ENCODE assay signal across 7 cellular contexts in genomic region chr11:114399490-114399889, GRCh38. TPM values are rescaled to one million over a fixed set of nuclear protein-coding genes. Genes with fewer than 3 reads are reported as not detected.
DNase-seq lines count a peak whose midpoint lies in the region; ATAC-seq lines count a peak whose summit lies in the region.

No MANE protein-coding gene starts in this region.

- peaks cover 3% of the 10 kb centered on the region for H3K27me3 Mint-ChIP-seq in activated T-helper 1 cell treated with anti-CD3 and anti-CD28 coated beads, Interleukin-12 subunit alpha, Interleukin-12 subunit beta, Interleukin-2, Interleukin-4 antibody, amounts not matched to agents 30 ng/mL and 10 ng/mL and 1 ng/mL, durations not matched to agents 14 hours and 24 hours and 36 hours (ENCODE audit: insufficient read depth)
- H3K27me3 Mint-ChIP-seq in stimulated activated memory B cell treated with anti-CD40 and anti-IgM and Interleukin-4, amounts not matched to agents 10 μg/mL and 1 μg/mL and 100 μg/mL, for 72 hours = no peaks in the 10 kb centered on the region

- no peaks in the 10 kb centered on the region for H3K9me3 Mint-ChIP-seq in activated T-helper 1 cell treated with anti-CD3 and anti-CD28 coated beads, Interleukin-12 subunit alpha, Interleukin-12 subunit beta, Interleukin-2, Interleukin-4 antibody, amounts not matched to agents 30 ng/mL and 10 ng/mL and 1 ng/mL, durations not matched to agents 14 hours and 24 hours and 36 hours
- H3K9me3 Mint-ChIP-seq in stimulated activated memory B cell treated with anti-CD40 and anti-IgM and Interleukin-4, amounts not matched to agents 10 μg/mL and 1 μg/mL and 100 μg/mL, for 72 hours = no peaks in the 10 kb centered on the region

- peak overlapping the region; percentile 98 for H3K27ac Mint-ChIP-seq in activated T-helper 1 cell treated with anti-CD3 and anti-CD28 coated beads, Interleukin-12 subunit alpha, Interleukin-12 subunit beta, Interleukin-2, Interleukin-4 antibody, amounts not matched to agents 30 ng/mL and 10 ng/mL and 1 ng/mL, durations not matched to agents 14 hours and 24 hours and 36 hours
- H3K27ac Mint-ChIP-seq in stimulated activated memory B cell treated with anti-CD40 and anti-IgM and Interleukin-4, amounts not matched to agents 10 μg/mL and 1 μg/mL and 100 μg/mL, for 72 hours = peak overlapping the region; percentile 93

- peaks cover 44% of the 10 kb centered on the region for H3K4me1 Mint-ChIP-seq in activated T-helper 1 cell treated with anti-CD3 and anti-CD28 coated beads, Interleukin-12 subunit alpha, Interleukin-12 subunit beta, Interleukin-2, Interleukin-4 antibody, amounts not matched to agents 30 ng/mL and 10 ng/mL and 1 ng/mL, durations not matched to agents 14 hours and 24 hours and 36 hours (ENCODE audit: low read depth)
- H3K4me1 Mint-ChIP-seq in stimulated activated memory B cell treated with anti-CD40 and anti-IgM and Interleukin-4, amounts not matched to agents 10 μg/mL and 1 μg/mL and 100 μg/mL, for 72 hours = peaks cover 44% of the 10 kb centered on the region

- H3K36me3 Mint-ChIP-seq in activated T-helper 1 cell treated with anti-CD3 and anti-CD28 coated beads, Interleukin-12 subunit alpha, Interleukin-12 subunit beta, Interleukin-2, Interleukin-4 antibody, amounts not matched to agents 30 ng/mL and 10 ng/mL and 1 ng/mL, durations not matched to agents 14 hours and 24 hours and 36 hours (ENCODE audit: low read depth) = peaks cover 25% of the 10 kb centered on the region
- peaks cover 13% of the 10 kb centered on the region for H3K36me3 Mint-ChIP-seq in stimulated activated memory B cell treated with anti-CD40 and anti-IgM and Interleukin-4, amounts not matched to agents 10 μg/mL and 1 μg/mL and 100 μg/mL, for 72 hours

- no peak for ATAC-seq in stimulated activated memory B cell treated with anti-CD40 and anti-IgM and Interleukin-4, amounts not matched to agents 10 μg/mL and 1 μg/mL and 100 μg/mL, for 72 hours
- no peak for ATAC-seq in GM18907 (IDR thresholded peaks at IDR 0.05; ENCODE audit: unreplicated experiment)

- no peak for DNase-seq in activated T-helper 1 cell treated with anti-CD3 and anti-CD28 coated beads, Interleukin-12 subunit alpha, Interleukin-12 subunit beta, Interleukin-2, Interleukin-4 antibody, amounts not matched to agents 30 ng/mL and 10 ng/mL and 1 ng/mL, durations not matched to agents 14 hours and 24 hours and 36 hours (ENCODE audit: low spot score)
- DNase-seq in NCI-H128 (lab: John Stamatoyannopoulos, UW; ENCODE audit: unreplicated experiment) = no peak
- no peak for DNase-seq in germinal center (ENCODE audit: low spot score)

- H3K4me3 ChIP-seq in HUES48 (ENCODE audit: low read depth, low read length) (peak overlapping the region; percentile 88), iPS-18a (ENCODE audit: low read length) (peak overlapping the region; percentile 98)

- no peaks in the 10 kb centered on the region for H3K27me3 ChIP-seq in HUES48 (ENCODE audit: control insufficient read depth, insufficient read depth, low read length)
- H3K27me3 ChIP-seq in iPS-18a (ENCODE audit: control insufficient read depth, insufficient read depth, low read length) = no peaks in the 10 kb centered on the region

- H3K4me1 ChIP-seq in HUES48 (ENCODE audit: control insufficient read depth, insufficient read depth, low read length) = peaks cover 24% of the 10 kb centered on the region
- H3K4me1 ChIP-seq in iPS-18a (ENCODE audit: control insufficient read depth, low read depth, low read length) = peaks cover 14% of the 10 kb centered on the region

- peak overlapping the region; percentile 92 for H3K4me3 Mint-ChIP-seq in activated T-helper 1 cell treated with anti-CD3 and anti-CD28 coated beads, Interleukin-12 subunit alpha, Interleukin-12 subunit beta, Interleukin-2, Interleukin-4 antibody, amounts not matched to agents 30 ng/mL and 10 ng/mL and 1 ng/mL, durations not matched to agents 14 hours and 24 hours and 36 hours
- peak overlapping the region; percentile 87 for H3K4me3 Mint-ChIP-seq in stimulated activated memory B cell treated with anti-CD40 and anti-IgM and Interleukin-4, amounts not matched to agents 10 μg/mL and 1 μg/mL and 100 μg/mL, for 72 hours

- intact Hi-C loops in activated T-helper 1 cell treated with anti-CD3 and anti-CD28 coated beads, Interleukin-12 subunit alpha, Interleukin-12 subunit beta, Interleukin-2, Interleukin-4 antibody, amounts not matched to agents 30 ng/mL and 10 ng/mL and 1 ng/mL, durations not matched to agents 14 hours and 24 hours and 36 hours (cut with micrococcal nuclease) = no loop called here

- H3K36me3 ChIP-seq in HUES48 (ENCODE audit: control insufficient read depth, insufficient read depth, low read length) (peaks cover 20% of the 10 kb centered on the region), iPS-18a (ENCODE audit: control insufficient read depth, low read depth, low read length) (peaks cover 3% of the 10 kb centered on the region)

- H3K9me3 ChIP-seq in HUES48 (ENCODE audit: control insufficient read depth, insufficient read depth, low read length) (no peaks in the 10 kb centered on the region), iPS-18a (ENCODE audit: control insufficient read depth, low read depth, low read length) (no peaks in the 10 kb centered on the region)

- H3K9ac ChIP-seq in HUES48 (ENCODE audit: low read depth, low read length) = peak overlapping the region; percentile 98
- peak overlapping the region; percentile 96 for H3K9ac ChIP-seq in iPS-18a (ENCODE audit: low read length)

- H3K27ac ChIP-seq in HUES48 (ENCODE audit: low read depth, low read length) (peak overlapping the region; percentile 99), iPS-18a (ENCODE audit: low read length) (peak overlapping the region; percentile 97)

RNA-seq across cellular contexts. Expression of gene C11orf71, which starts 0.8 kb away (rescaled TPM):
- 7.7 and 9.3 TPM in 2 replicates for total RNA-seq in activated T-helper 1 cell treated with anti-CD3 and anti-CD28 coated beads, Interleukin-12 subunit alpha, Interleukin-12 subunit beta, Interleukin-2, Interleukin-4 antibody, amounts not matched to agents 30 ng/mL and 10 ng/mL and 1 ng/mL, durations not matched to agents 14 hours and 24 hours and 36 hours

RNA-seq across cellular contexts. Expression of gene RBM7, which starts 1.0 kb away (rescaled TPM):
- total RNA-seq in activated T-helper 1 cell treated with anti-CD3 and anti-CD28 coated beads, Interleukin-12 subunit alpha, Interleukin-12 subunit beta, Interleukin-2, Interleukin-4 antibody, amounts not matched to agents 30 ng/mL and 10 ng/mL and 1 ng/mL, durations not matched to agents 14 hours and 24 hours and 36 hours = 34.4 and 38.8 TPM in 2 replicates

RNA-seq across cellular contexts. Expression of gene REXO2, which starts 39.8 kb away (rescaled TPM):
- total RNA-seq in activated T-helper 1 cell treated with anti-CD3 and anti-CD28 coated beads, Interleukin-12 subunit alpha, Interleukin-12 subunit beta, Interleukin-2, Interleukin-4 antibody, amounts not matched to agents 30 ng/mL and 10 ng/mL and 1 ng/mL, durations not matched to agents 14 hours and 24 hours and 36 hours = 109 and 111 TPM in 2 replicates
